33 cellular contexts compared by ENCODE assay signal in the genomic region with DNA sequence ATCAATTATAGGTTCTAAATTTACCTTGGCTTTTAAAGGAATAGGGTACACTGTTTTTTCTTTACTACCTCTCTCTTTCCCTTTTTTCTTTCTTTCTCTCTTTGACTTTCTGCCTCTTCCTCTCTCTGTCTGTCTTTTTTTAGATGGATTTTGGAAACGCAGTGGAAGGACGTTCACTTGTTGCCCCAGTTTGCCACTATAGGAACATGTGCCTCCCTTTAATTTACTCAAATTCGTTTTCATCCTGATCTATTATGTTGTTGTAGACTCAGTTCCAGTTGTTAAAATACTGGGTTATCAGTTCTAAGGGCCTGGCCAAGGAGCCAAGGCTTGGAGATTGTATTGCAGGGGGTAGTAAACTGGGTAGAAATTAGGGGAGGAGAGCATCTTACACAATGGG. TPM values are rescaled to one million over a fixed set of nuclear protein-coding genes. Genes with fewer than 3 reads are reported as not detected.
"Had no signal": no experiment of that assay in that cellular context is flagged by ENCODE, and none has a peak within 500 bp of the region (broad histone marks: within the 10 kb centered on the region; RNA-seq: fewer than 3 reads in every experiment).

No MANE protein-coding gene starts in this region.

- H3K36me3 Mint-ChIP-seq: mesothelial cell of epicardium; naive B cell; natural killer cell; neural progenitor cell; stimulated activated effector memory CD8-positive, alpha-beta T cell treated with anti-CD3 and anti-CD28 coated beads, Interleukin-12 subunit alpha, Interleukin-12 subunit beta, amount 100 ng/mL, for 72 hours had no signal

- H3K36me3 ChIP-seq: left lung, neural progenitor cell, ovary, sigmoid colon, spleen, thyroid gland, transverse colon, upper lobe of left lung, vagina had no signal

- H3K4me1 Mint-ChIP-seq: mesothelial cell of epicardium; naive B cell; natural killer cell; nephron progenitor cell; stimulated activated effector memory CD8-positive, alpha-beta T cell treated with anti-CD3 and anti-CD28 coated beads, Interleukin-12 subunit alpha, Interleukin-12 subunit beta, amount 100 ng/mL, for 72 hours had no signal

- H3K4me3 Mint-ChIP-seq: mesothelial cell of epicardium; naive B cell; natural killer cell; nephron progenitor cell; neural progenitor cell; stimulated activated effector memory CD8-positive, alpha-beta T cell treated with anti-CD3 and anti-CD28 coated beads, Interleukin-12 subunit alpha, Interleukin-12 subunit beta, amount 100 ng/mL, for 72 hours; stimulated activated naive CD8-positive, alpha-beta T cell treated with anti-CD3 and anti-CD28 coated beads, Interleukin-15, amount 100 ng/mL, for 72 hours had no signal

- H3K27ac Mint-ChIP-seq: mesothelial cell of epicardium; natural killer cell; nephron progenitor cell; neural progenitor cell; progenitor cell of endocrine pancreas; stimulated activated effector memory CD8-positive, alpha-beta T cell treated with anti-CD3 and anti-CD28 coated beads, Interleukin-12 subunit alpha, Interleukin-12 subunit beta, amount 100 ng/mL, for 72 hours; stimulated activated naive CD8-positive, alpha-beta T cell treated with anti-CD3 and anti-CD28 coated beads, Interleukin-15, amount 100 ng/mL, for 72 hours had no signal

- ATAC-seq: left colon; left lung; natural killer cell; right cardiac atrium; stimulated activated effector memory CD8-positive, alpha-beta T cell treated with anti-CD3 and anti-CD28 coated beads, Interleukin-12 subunit alpha, Interleukin-12 subunit beta, amount 100 ng/mL, for 72 hours; stimulated activated naive CD8-positive, alpha-beta T cell treated with anti-CD3 and anti-CD28 coated beads, Interleukin-15, amount 100 ng/mL, for 72 hours had no signal

- H2AFZ ChIP-seq: hepatocyte, neural progenitor cell had no signal

- H3K4me1 ChIP-seq: sigmoid colon, thyroid gland, vagina had no signal

- H3K27ac ChIP-seq: hepatocyte, neural progenitor cell, ovary, sigmoid colon, thyroid gland, transverse colon, vagina had no signal

- H3K4me2 ChIP-seq: hepatocyte, neural progenitor cell had no signal

- H3K9ac ChIP-seq: neural progenitor cell had no signal

- DNase-seq: kidney glomerular epithelial cell; mesendoderm; naive B cell; natural killer cell; nephron progenitor cell; ovary; sigmoid colon; small intestine; stimulated activated CD4-positive, alpha-beta T cell treated with anti-CD3 and anti-CD28 coated beads, Interleukin-4, amount 100 ng/mL, for 24 hours; stimulated activated naive CD4-positive, alpha-beta T cell treated with Interleukin-2 at 50 U/mL for 16 hours; stimulated activated naive CD8-positive, alpha-beta T cell treated with anti-CD3 and anti-CD28 coated beads, Interleukin-15, amount 100 ng/mL, for 72 hours; thyroid gland had no signal

- H3K9me3 Mint-ChIP-seq: mesothelial cell of epicardium; naive B cell; natural killer cell; nephron progenitor cell; stimulated activated effector memory CD8-positive, alpha-beta T cell treated with anti-CD3 and anti-CD28 coated beads, Interleukin-12 subunit alpha, Interleukin-12 subunit beta, amount 100 ng/mL, for 72 hours; stimulated activated naive CD8-positive, alpha-beta T cell treated with anti-CD3 and anti-CD28 coated beads, Interleukin-15, amount 100 ng/mL, for 72 hours had no signal

- FAIRE-seq: keratinocyte, small intestine had no signal

- H3K27me3 ChIP-seq: hepatocyte, left lung, neural progenitor cell, ovary, thyroid gland, transverse colon, upper lobe of left lung, vagina had no signal

- H3K79me2 ChIP-seq: hepatocyte had no signal

- H3K4me3 ChIP-seq: hepatocyte, lung, neural progenitor cell, ovary, sigmoid colon, thyroid gland, transverse colon, vagina had no signal

- H3K9me3 ChIP-seq: left lung, ovary, sigmoid colon, thyroid gland, transverse colon, upper lobe of left lung, vagina had no signal

RNA-seq across cellular contexts. Expression of gene SPINK8, which starts 1.1 kb away (rescaled TPM):
- total RNA-seq: hepatocyte, left colon, left lung, liver, lung, mesothelial cell of epicardium, mononuclear cell, natural killer cell, omental fat pad, ovary, progenitor cell of endocrine pancreas, pulmonary artery endothelial cell, renal cortical epithelial cell, right cardiac atrium, sigmoid colon, temporal lobe, thyroid gland, transverse colon, upper lobe of left lung, urinary bladder, vagina had no signal
- polyA plus RNA-seq: hepatocyte, keratinocyte, liver, lung, ovary, right cardiac atrium, sigmoid colon, small intestine, urinary bladder had no signal

RNA-seq across cellular contexts. Expression of gene FBXW12, which starts 37.4 kb away (rescaled TPM):
- total RNA-seq: hepatocyte, left colon, left lung, liver, lung, mononuclear cell, omental fat pad, renal cortical epithelial cell, right cardiac atrium, sigmoid colon, thyroid gland, transverse colon, upper lobe of left lung, vagina had no signal
- polyA plus RNA-seq: hepatocyte, keratinocyte, liver, lung, right cardiac atrium, sigmoid colon, small intestine, spleen, urinary bladder had no signal
